Comparison of ENCODE assay signal across 9 cellular contexts in the genomic region with DNA sequence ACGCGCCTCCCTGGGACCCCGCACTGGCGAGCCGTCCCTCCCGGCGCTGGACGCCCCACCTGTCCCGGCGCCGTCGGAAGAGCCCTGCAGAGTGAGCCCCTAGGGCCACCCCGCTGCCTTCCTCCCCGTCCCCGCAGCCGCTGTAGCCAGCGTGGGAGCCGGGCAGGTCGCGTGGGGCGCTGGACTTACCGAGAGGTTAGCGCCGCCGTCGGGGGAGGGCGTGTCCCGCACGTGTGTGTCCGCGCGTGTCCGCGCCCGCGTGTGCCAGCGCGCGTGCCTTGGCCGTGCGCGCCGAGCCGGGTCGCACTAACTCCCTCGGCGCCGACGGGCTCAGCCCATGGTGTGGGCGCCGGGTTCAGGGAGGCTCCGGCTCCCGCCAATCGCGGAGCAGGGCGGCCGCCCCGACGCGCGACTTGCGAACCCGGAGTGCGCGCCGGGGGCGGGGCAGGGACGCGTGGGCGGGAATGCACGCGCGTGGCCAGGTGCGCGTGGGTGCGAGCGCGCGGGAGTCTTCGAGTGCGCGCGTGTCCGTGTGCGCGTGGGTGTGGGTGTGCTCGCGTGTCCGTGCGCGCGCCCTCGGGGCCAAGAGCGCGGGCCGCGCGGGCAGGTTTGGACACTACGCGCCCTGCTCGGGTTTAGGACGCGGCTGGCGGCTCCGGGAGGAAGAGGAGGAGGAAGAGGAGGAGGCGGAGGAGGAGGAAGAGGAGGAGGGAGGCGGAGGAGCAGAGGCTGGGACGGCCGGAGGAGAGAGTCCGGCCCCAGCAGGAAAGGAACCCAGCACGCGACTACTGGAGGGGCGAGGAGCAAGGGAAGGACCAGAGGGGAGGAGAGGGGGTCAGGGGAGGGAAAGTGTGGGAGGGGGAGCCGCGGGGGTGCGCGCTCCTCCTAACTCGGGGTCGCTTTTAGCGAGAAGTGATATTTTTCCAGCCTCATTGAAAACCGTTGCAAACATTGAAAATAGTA.
DNase-seq lines count a peak whose midpoint lies in the region; ATAC-seq and TF ChIP-seq lines count a peak whose summit lies in the region.
"Had no signal": no experiment of that assay in that cellular context is flagged by ENCODE, and none has a peak within 500 bp of the region (broad histone marks: within the 10 kb centered on the region; RNA-seq: fewer than 3 reads in every experiment).

No MANE protein-coding gene starts in this region.

- DNase-seq in Right ventricle myocardium superior: peak; percentile 45
- peak; percentile 44 for DNase-seq in retina
- no peak for DNase-seq in EL
- DNase-seq in C1 segment of cervical spinal cord (lab: John Stamatoyannopoulos, UW): no peak
- no peak for DNase-seq in SKM-1 (lab: John Stamatoyannopoulos, UW; ENCODE audit: unreplicated experiment)

- intact Hi-C loops in Right ventricle myocardium superior (cut with DNase I): no loop called here

- ATAC-seq in Right ventricle myocardium superior (ENCODE audit: poor library complexity) (peak; percentile 43), HG03460 (IDR thresholded peaks at IDR 0.05; ENCODE audit: unreplicated experiment) (no peak)

- no peak for TF ChIP-seq CTCF in VCaP (conservative IDR thresholded peaks at IDR 0.05)

- H3K27ac ChIP-seq in VCaP: peak overlapping the region; percentile 13; the same call in 1 of the 2 replicates
- H3K27ac ChIP-seq: epithelial cell of prostate had no signal

- peak overlapping the region; percentile 4; the same call in 1 of the 2 replicates for H3K4me3 ChIP-seq in GM08714 (ENCODE audit: low read length)

Comparison
In these comparisons a context has a peak if more than half of its experiments do, and no peak if none do; other contexts are left out.
1. DNase-seq: peak in Right ventricle myocardium superior (single experiment) and retina (single experiment); none in EL (single experiment), C1 segment of cervical spinal cord (0 of 14) and SKM-1 (single experiment).